Comparison of ENCODE assay signal across 14 cellular contexts in the genomic region with DNA sequence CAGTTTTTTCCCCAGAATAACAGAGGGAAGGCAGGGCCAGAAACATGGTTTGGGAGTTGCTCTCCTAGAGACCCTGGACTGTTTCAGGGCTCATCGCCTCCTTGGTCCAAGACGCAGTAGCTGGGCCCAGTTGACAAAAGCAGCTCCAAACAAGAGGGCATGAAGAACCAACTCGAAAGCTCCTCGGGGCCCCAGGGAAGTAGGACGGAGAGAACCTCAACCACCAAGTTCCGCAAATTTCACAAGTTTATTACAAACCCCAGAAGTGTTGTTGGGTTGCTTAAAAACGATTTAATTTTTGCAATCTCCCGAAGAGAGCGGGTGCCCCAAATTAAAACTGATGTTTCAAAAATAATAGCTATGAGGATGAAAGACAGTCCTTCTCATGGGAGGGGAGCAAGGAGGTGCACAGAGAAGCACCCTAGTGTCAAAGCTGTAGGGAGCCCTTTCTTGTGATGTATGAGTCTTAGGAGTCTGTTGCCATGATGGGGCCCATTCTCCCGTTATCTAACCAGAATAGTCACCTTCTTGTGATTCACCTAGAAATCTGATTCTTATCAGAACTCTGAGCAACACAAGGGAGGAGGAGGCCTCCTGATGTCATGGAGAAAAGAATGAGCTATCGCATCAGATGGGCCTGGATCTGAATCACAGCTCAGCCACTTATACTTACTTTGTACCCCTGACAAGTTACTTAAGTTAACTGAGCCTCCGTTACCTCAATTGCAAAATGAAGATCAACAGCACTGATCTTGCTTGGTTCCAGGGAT.
DNase-seq lines count a peak whose midpoint lies in the region; ATAC-seq, FAIRE-seq and TF ChIP-seq lines count a peak whose summit lies in the region.
"Had no signal": no experiment of that assay in that cellular context is flagged by ENCODE, and none has a peak within 500 bp of the region (broad histone marks: within the 10 kb centered on the region; RNA-seq: fewer than 3 reads in every experiment).

No MANE protein-coding gene starts in this region.

- WGBS in sigmoid colon, 2 donors: 89 to 97% methylated on average over 12 of the region's 12 CpGs

- no peak for TF ChIP-seq POLR2A in sigmoid colon (IDR thresholded peaks at IDR 0.05)

- no peak overlapping the region for H3K27ac Mint-ChIP-seq in activated naive CD4-positive, alpha-beta T cell treated with anti-CD3 and anti-CD28 coated beads for 36 hours
- H3K27ac Mint-ChIP-seq in activated naive CD4-positive, alpha-beta T cell treated with anti-CD3 and anti-CD28 coated beads, Interleukin-2, amount 10 ng/mL, durations not matched to agents 7 days and 5 days: no peak overlapping the region
- peak overlapping the region; percentile 17 for H3K27ac Mint-ChIP-seq in activated T-cell treated with anti-CD3 and anti-CD28 coated beads, Interleukin-2, amount 50 U/mL, for 72 hours
- H3K27ac Mint-ChIP-seq: type B pancreatic cell had no signal

- no peaks in the 10 kb centered on the region for H3K27me3 Mint-ChIP-seq in activated naive CD4-positive, alpha-beta T cell treated with anti-CD3 and anti-CD28 coated beads for 36 hours (ENCODE audit: low read depth)
- H3K27me3 Mint-ChIP-seq in activated naive CD4-positive, alpha-beta T cell treated with anti-CD3 and anti-CD28 coated beads, Interleukin-2, amount 10 ng/mL, durations not matched to agents 7 days and 5 days: no peaks in the 10 kb centered on the region
- no peaks in the 10 kb centered on the region for H3K27me3 Mint-ChIP-seq in activated T-cell treated with anti-CD3 and anti-CD28 coated beads, Interleukin-2, amount 50 U/mL, for 72 hours (ENCODE audit: low read depth)
- H3K27me3 Mint-ChIP-seq: type B pancreatic cell had no signal

- H3K4me1 Mint-ChIP-seq in activated naive CD4-positive, alpha-beta T cell treated with anti-CD3 and anti-CD28 coated beads for 36 hours (ENCODE audit: low read depth): peaks cover 28% of the 10 kb centered on the region
- H3K4me1 Mint-ChIP-seq in activated naive CD4-positive, alpha-beta T cell treated with anti-CD3 and anti-CD28 coated beads, Interleukin-2, amount 10 ng/mL, durations not matched to agents 7 days and 5 days: peaks cover 31% of the 10 kb centered on the region
- peaks cover 48% of the 10 kb centered on the region for H3K4me1 Mint-ChIP-seq in activated T-cell treated with anti-CD3 and anti-CD28 coated beads, Interleukin-2, amount 50 U/mL, for 72 hours (ENCODE audit: low read depth)

- CTCF ChIA-PET in activated naive CD4-positive, alpha-beta T cell treated with anti-CD3 and anti-CD28 coated beads for 36 hours (lab: Charles Lee): interaction anchor here (0.6 to 1.7 kb wide), 2 partner anchors 92 to 164 kb away, joined by 3 to 4 read pairs; no protein-coding TSS in a partner anchor
- CTCF ChIA-PET in activated naive CD4-positive, alpha-beta T cell treated with anti-CD3 and anti-CD28 coated beads, Interleukin-2, amount 10 ng/mL, durations not matched to agents 7 days and 5 days (lab: Charles Lee): interaction anchor here (1.0 kb wide), 1 partner anchor 203 kb away, joined by 3 read pairs; no protein-coding TSS in a partner anchor

- DNase-seq in activated naive CD4-positive, alpha-beta T cell treated with anti-CD3 and anti-CD28 coated beads for 36 hours: peak; percentile 65
- DNase-seq in activated naive CD4-positive, alpha-beta T cell treated with anti-CD3 and anti-CD28 coated beads, Interleukin-2, amount 10 ng/mL, durations not matched to agents 7 days and 5 days: no peak
- DNase-seq in M059J (ENCODE audit: low read depth) (peak; percentile 59), sigmoid colon (peak; percentile 62), DMS153 (lab: John Stamatoyannopoulos, UW) (no peak), left lobe of liver (ENCODE audit: low spot score) (no peak), frontal cortex (ENCODE audit: low spot score in 2 of 2) (no peak)
- peak; percentile 50 to 63 for DNase-seq in activated T-cell treated with anti-CD3 and anti-CD28 coated beads, Interleukin-2, amount 50 U/mL, for 72 hours
- DNase-seq: cortex of kidney, NCI-H1436 treated with DMSO at 0.1 percent for 48 hours, NCI-H510A, ovary, Peyer's patch had no signal

- H3K4me3 ChIP-seq in sigmoid colon: no peak overlapping the region
- H3K4me3 ChIP-seq: ovary, Peyer's patch had no signal

- peaks cover 0 to 3% (median 0%) of the 10 kb centered on the region in 3 donors for H3K27me3 ChIP-seq in sigmoid colon
- H3K27me3 ChIP-seq: ovary, Peyer's patch had no signal

- H3K9me3 ChIP-seq in sigmoid colon: no peaks in the 10 kb centered on the region
- H3K9me3 ChIP-seq: ovary, Peyer's patch had no signal

- ATAC-seq in activated T-cell treated with anti-CD3 and anti-CD28 coated beads, Interleukin-2, amount 50 U/mL, for 72 hours (replicated peaks in 1 of 2): peak; percentile 56 to 66
- ATAC-seq in left lobe of liver: no peak

- no peak for TF ChIP-seq EP300 in sigmoid colon (IDR thresholded peaks at IDR 0.05)

- no peak overlapping the region for H3K4me3 Mint-ChIP-seq in activated naive CD4-positive, alpha-beta T cell treated with anti-CD3 and anti-CD28 coated beads for 36 hours
- H3K4me3 Mint-ChIP-seq in activated naive CD4-positive, alpha-beta T cell treated with anti-CD3 and anti-CD28 coated beads, Interleukin-2, amount 10 ng/mL, durations not matched to agents 7 days and 5 days: no peak overlapping the region
- H3K4me3 Mint-ChIP-seq in activated T-cell treated with anti-CD3 and anti-CD28 coated beads, Interleukin-2, amount 50 U/mL, for 72 hours: peak overlapping the region in 1 of 2 donors; percentile 27
- H3K4me3 Mint-ChIP-seq: type B pancreatic cell had no signal

- H3K36me3 Mint-ChIP-seq in activated naive CD4-positive, alpha-beta T cell treated with anti-CD3 and anti-CD28 coated beads for 36 hours (ENCODE audit: low read depth): peaks cover 3% of the 10 kb centered on the region
- H3K36me3 Mint-ChIP-seq in activated naive CD4-positive, alpha-beta T cell treated with anti-CD3 and anti-CD28 coated beads, Interleukin-2, amount 10 ng/mL, durations not matched to agents 7 days and 5 days: peaks cover 6% of the 10 kb centered on the region
- peaks cover 8 to 10% of the 10 kb centered on the region in 2 donors for H3K36me3 Mint-ChIP-seq in activated T-cell treated with anti-CD3 and anti-CD28 coated beads, Interleukin-2, amount 50 U/mL, for 72 hours (ENCODE audit: insufficient read depth in 2 of 2)
- H3K36me3 Mint-ChIP-seq: type B pancreatic cell had no signal

- no peak overlapping the region for H3K27ac ChIP-seq in sigmoid colon
- H3K27ac ChIP-seq: ovary, Peyer's patch had no signal

- intact Hi-C loops in activated naive CD4-positive, alpha-beta T cell treated with anti-CD3 and anti-CD28 coated beads for 36 hours (cut with micrococcal nuclease): no loop called here
- intact Hi-C loops in sigmoid colon (cut with DNase I): no loop called here

- peaks cover 6% of the 10 kb centered on the region for H3K9me3 Mint-ChIP-seq in activated naive CD4-positive, alpha-beta T cell treated with anti-CD3 and anti-CD28 coated beads for 36 hours
- H3K9me3 Mint-ChIP-seq in activated naive CD4-positive, alpha-beta T cell treated with anti-CD3 and anti-CD28 coated beads, Interleukin-2, amount 10 ng/mL, durations not matched to agents 7 days and 5 days: peaks cover 7% of the 10 kb centered on the region
- peaks cover 3 to 5% of the 10 kb centered on the region in 2 donors for H3K9me3 Mint-ChIP-seq in activated T-cell treated with anti-CD3 and anti-CD28 coated beads, Interleukin-2, amount 50 U/mL, for 72 hours
- H3K9me3 Mint-ChIP-seq: type B pancreatic cell had no signal

- no peak for FAIRE-seq in frontal cortex (lab: Jason Lieb, UNC)

- TF ChIP-seq CTCF in sigmoid colon (IDR thresholded peaks at IDR 0.05): no peak

- H3K36me3 ChIP-seq in sigmoid colon: no peaks in the 10 kb centered on the region
- H3K36me3 ChIP-seq: ovary, Peyer's patch had no signal

- peaks cover 0 to 18% (median 16%) of the 10 kb centered on the region in 4 donors for H3K4me1 ChIP-seq in sigmoid colon

Comparison
In these comparisons a context has a peak if more than half of its experiments do, and no peak if none do; other contexts are left out.
1. DNase-seq: peak in activated naive CD4-positive, alpha-beta T cell treated with anti-CD3 and anti-CD28 coated beads for 36 hours (single experiment), M059J (single experiment), activated T-cell treated with anti-CD3 and anti-CD28 coated beads, Interleukin-2, amount 50 U/mL, for 72 hours (2 of 2) and sigmoid colon (single experiment); none in activated naive CD4-positive, alpha-beta T cell treated with anti-CD3 and anti-CD28 coated beads, Interleukin-2, amount 10 ng/mL, durations not matched to agents 7 days and 5 days (single experiment), DMS153 (single experiment), left lobe of liver (single experiment) and frontal cortex (0 of 2).